Comparison of ENCODE assay signal across 14 cellular contexts in the genomic region with DNA sequence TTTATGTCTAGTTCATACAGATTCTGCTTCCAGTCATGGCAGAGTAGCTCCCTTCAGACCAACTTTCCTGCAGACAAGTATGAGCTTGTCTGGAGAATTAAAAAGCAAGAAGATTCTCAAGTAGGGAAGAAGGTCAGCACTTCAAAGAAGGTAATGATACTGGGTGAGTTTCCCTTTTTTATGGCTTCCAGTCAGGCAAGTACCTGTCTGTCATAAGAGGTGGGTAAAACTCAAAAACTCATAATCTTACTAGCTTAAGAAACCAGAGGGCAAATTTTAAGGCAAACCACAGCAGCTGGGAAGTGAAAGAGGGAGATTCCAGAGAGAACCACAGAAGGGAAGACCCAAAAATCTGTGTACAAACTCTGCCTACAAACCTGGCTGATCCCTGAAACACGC. TPM values are rescaled to one million over a fixed set of nuclear protein-coding genes. Genes with fewer than 3 reads are reported as not detected.
DNase-seq lines count a peak whose midpoint lies in the region; ATAC-seq, FAIRE-seq and TF ChIP-seq lines count a peak whose summit lies in the region.
"Had no signal": no experiment of that assay in that cellular context is flagged by ENCODE, and none has a peak within 500 bp of the region (broad histone marks: within the 10 kb centered on the region; RNA-seq: fewer than 3 reads in every experiment).

No MANE protein-coding gene starts in this region.

- H3K4me1 ChIP-seq in HepG2 (ENCODE audit: insufficient read depth, low read length) (peaks cover 28% of the 10 kb centered on the region), right lobe of liver (no peaks in the 10 kb centered on the region), mammary epithelial cell (ENCODE audit: insufficient read depth, low read length) (peaks cover 20% of the 10 kb centered on the region), SK-N-SH (ENCODE audit: control insufficient read depth in 1 of 2, insufficient read depth in 2 of 2, low read depth in 1 of 2, low read length in 1 of 2) (peaks cover 2 to 17% of the 10 kb centered on the region in 2 experiments; a peak in 2 of 4 replicates)

- H3K27ac ChIP-seq in HepG2 (ENCODE audit: extremely low read length, insufficient read depth, low read length): no peak overlapping the region
- no peak overlapping the region for H3K27ac ChIP-seq in right lobe of liver
- peak overlapping the region; percentile 25 for H3K27ac ChIP-seq in mammary epithelial cell (ENCODE audit: insufficient read depth, low read depth, low read length)
- peak overlapping the region; percentile 49 for H3K27ac ChIP-seq in substantia nigra (ENCODE audit: low read depth, low read length, poor library complexity, severe bottlenecking)
- no peak overlapping the region for H3K27ac ChIP-seq in SK-N-SH (ENCODE audit: low read depth in 2 of 2, low read length in 1 of 2)
- H3K27ac ChIP-seq: C4-2B, pancreas had no signal

- POLR2A ChIA-PET in HepG2 (lab: Yijun Ruan, JAX) (interaction anchor here (1.0 kb wide), 1 partner anchor 54 kb away, joined by 3 read pairs; the partner anchor contains the start of gene DENND5A), SK-N-SH (lab: Yijun Ruan, JAX) (no interaction called here)

- dilution Hi-C loops in mammary epithelial cell (cut with HindIII; ENCODE audit: low sequenced_read_pairs): no loop called here

- 0 out of 2 replicates have a peak, but pooled peaks cover 10% of the 10 kb centered on the region for H4K20me1 ChIP-seq in HepG2 (ENCODE audit: insufficient read depth, low read length)
- no peaks in the 10 kb centered on the region for H4K20me1 ChIP-seq in mammary epithelial cell (ENCODE audit: insufficient read depth, low read length)
- peaks cover 74% of the 10 kb centered on the region for H4K20me1 ChIP-seq in SK-N-SH (ENCODE audit: insufficient read depth)

- TF ChIP-seq CTCF in HepG2 (CRISPR knock-in tag; IDR thresholded peaks at IDR 0.05): no peak
- TF ChIP-seq CTCF in right lobe of liver (IDR thresholded peaks at IDR 0.05): no peak
- TF ChIP-seq CTCF in mammary epithelial cell (conservative IDR thresholded peaks at IDR 0.05 in 1 of 2, IDR thresholded peaks at IDR 0.05 in 1 of 2; ENCODE audit: extremely low read depth in 1 of 2, insufficient read depth in 1 of 2, low read depth in 1 of 2, low read length in 2 of 2): no peak
- no peak for TF ChIP-seq CTCF in SK-N-SH (IDR thresholded peaks at IDR 0.05)

- no peak for TF ChIP-seq POLR2A in HepG2 (IDR thresholded peaks at IDR 0.05; ENCODE audit: insufficient read depth in 1 of 2, low read depth in 2 of 2, low read length in 2 of 2)
- TF ChIP-seq POLR2A in right lobe of liver (IDR thresholded peaks at IDR 0.05): no peak

- H3K9ac ChIP-seq in HepG2 (ENCODE audit: insufficient read depth, low read depth, low read length) (no peak overlapping the region), mammary epithelial cell (ENCODE audit: insufficient read depth, low read length) (no peak overlapping the region), SK-N-SH (no peak overlapping the region)

- in situ Hi-C loops in HepG2 (cut with HindIII; ENCODE audit: extremely low pct_ligation_motif_present, low pct_unique_long_range_greater_than_20kb): no loop called here
- in situ Hi-C loops in mammary epithelial cell (cut with MboI; ENCODE audit: low sequenced_read_pairs in 2 of 2): no loop called here

- DNase-seq in HepG2 (ENCODE audit: low spot score): no peak
- DNase-seq in right lobe of liver: no peak
- peak; percentile 89 for DNase-seq in mammary epithelial cell
- DNase-seq in substantia nigra (lab: John Stamatoyannopoulos, UW): no peak
- DNase-seq in NCI-H1930 (lab: John Stamatoyannopoulos, UW): no peak
- DNase-seq in SHP77 (lab: John Stamatoyannopoulos, UW): no peak
- no peak for DNase-seq in SK-N-SH
- DNase-seq: activated CD8-positive, alpha-beta memory T cell treated with anti-CD3 and anti-CD28 coated beads, Interleukin-2, amount 10 ng/mL, durations not matched to agents 7 days and 5 days; cortex of kidney; NCI-H2081; pancreas; SHP77 treated with DMSO at 0.1 percent for 48 hours had no signal

- no peak for FAIRE-seq in HepG2 (lab: Jason Lieb, UNC)
- FAIRE-seq: pancreas had no signal

- ATAC-seq in HepG2 (no peak), right lobe of liver (no peak), HG03565 (IDR thresholded peaks at IDR 0.05; ENCODE audit: unreplicated experiment) (peak; percentile 41)
- ATAC-seq: activated CD8-positive, alpha-beta memory T cell treated with anti-CD3 and anti-CD28 coated beads, Interleukin-2, amount 10 ng/mL, durations not matched to agents 7 days and 5 days; pancreas had no signal

- no peak overlapping the region for H2AFZ ChIP-seq in HepG2 (ENCODE audit: low read length)
- no peak overlapping the region for H2AFZ ChIP-seq in mammary epithelial cell (ENCODE audit: low read depth, low read length)
- no peak overlapping the region for H2AFZ ChIP-seq in SK-N-SH (ENCODE audit: low read depth)

- H3K79me2 ChIP-seq in HepG2 (ENCODE audit: insufficient read depth, low read length): peaks cover 76% of the 10 kb centered on the region
- peaks cover 72% of the 10 kb centered on the region for H3K79me2 ChIP-seq in mammary epithelial cell (ENCODE audit: insufficient read depth, low read length)
- peaks cover 99% of the 10 kb centered on the region for H3K79me2 ChIP-seq in SK-N-SH (ENCODE audit: insufficient read depth)

- no peak for TF ChIP-seq EP300 in HepG2 (IDR thresholded peaks at IDR 0.05; ENCODE audit: low read depth in 2 of 2, low read length in 2 of 2)
- no peak for TF ChIP-seq EP300 in HepG2 (CRISPR knock-in tag; IDR thresholded peaks at IDR 0.05; ENCODE audit: borderline replicate concordance)
- TF ChIP-seq EP300 in SK-N-SH (IDR thresholded peaks at IDR 0.05; ENCODE audit: borderline replicate concordance in 1 of 2, low read depth in 1 of 2, low read length in 1 of 2): no peak

- BruUV-seq in HepG2 (replicated peaks; lab: Mats Ljungman, UMichigan) (no TSS peak), mammary epithelial cell (replicated peaks; lab: Mats Ljungman, UMichigan) (no TSS peak)

- CTCF ChIA-PET in HepG2 (lab: Yijun Ruan, JAX; ENCODE audit: low intra/inter-chr PET ratio, low total read pairs): no interaction called here
- CTCF ChIA-PET in mammary epithelial cell (lab: Charles Lee; ENCODE audit: low non-redundant PET): no interaction called here
- CTCF ChIA-PET in SK-N-SH (lab: Yijun Ruan, JAX): no interaction called here

- WGBS in HepG2 (ENCODE audit: low lambda C conversion rate): 100% methylated on average over 1 of the region's 1 CpG
- 67% methylated on average over 1 of the region's 1 CpG for WGBS in right lobe of liver (ENCODE audit: insufficient coverage, low coverage, low lambda C conversion rate, missing lambda C conversion rate)
- 17% methylated on average over 1 of the region's 1 CpG for WGBS in mammary epithelial cell (ENCODE audit: low coverage, missing lambda C conversion rate)
- 97% methylated on average over 1 of the region's 1 CpG for WGBS in SK-N-SH (ENCODE audit: low lambda C conversion rate)

- H3K27me3 ChIP-seq in HepG2 (ENCODE audit: control insufficient read depth in 1 of 2, insufficient read depth in 2 of 2, low read length in 2 of 2) (no peaks in the 10 kb centered on the region), right lobe of liver (no peaks in the 10 kb centered on the region), mammary epithelial cell (ENCODE audit: insufficient read depth, low read length) (no peaks in the 10 kb centered on the region), SK-N-SH (ENCODE audit: insufficient read depth) (no peaks in the 10 kb centered on the region)
- H3K27me3 ChIP-seq: pancreas had no signal

- intact Hi-C loops in HepG2 (cut with micrococcal nuclease; ENCODE audit: unreplicated experiment) (no loop called here), right lobe of liver (cut with DNase I) (no loop called here), mammary epithelial cell (cut with micrococcal nuclease) (no loop called here)

- H3K9me2 ChIP-seq in SK-N-SH: no peaks in the 10 kb centered on the region

- H3K4me2 ChIP-seq in HepG2 (ENCODE audit: low read depth, low read length): no peak overlapping the region
- peak overlapping the region; percentile 52 for H3K4me2 ChIP-seq in mammary epithelial cell (ENCODE audit: insufficient read depth, low read depth, low read length)
- H3K4me2 ChIP-seq in SK-N-SH: no peak overlapping the region; the same call in 1 of the 2 replicates

- no peak for TF ChIP-seq RAD21 in HepG2 (CRISPR knock-in tag; IDR thresholded peaks at IDR 0.05)
- TF ChIP-seq RAD21 in SK-N-SH (IDR thresholded peaks at IDR 0.05; ENCODE audit: low read length): no peak

- H3K4me3 ChIP-seq in HepG2 (replicated peaks in 1 of 3; ENCODE audit: insufficient read depth in 1 of 3, low read depth in 2 of 3, low read length in 3 of 3): no peak overlapping the region
- no peak overlapping the region for H3K4me3 ChIP-seq in right lobe of liver
- no peak overlapping the region for H3K4me3 ChIP-seq in mammary epithelial cell (replicated peaks in 1 of 3; ENCODE audit: insufficient read depth in 1 of 3, low read depth in 2 of 3, low read length in 3 of 3)
- H3K4me3 ChIP-seq in SK-N-SH (ENCODE audit: low read depth in 2 of 2, low read length in 1 of 2): no peak overlapping the region
- H3K4me3 ChIP-seq: pancreas had no signal

- no peaks in the 10 kb centered on the region for H3K9me3 ChIP-seq in HepG2 (ENCODE audit: low read length)
- no peaks in the 10 kb centered on the region for H3K9me3 ChIP-seq in right lobe of liver
- no peaks in the 10 kb centered on the region for H3K9me3 ChIP-seq in mammary epithelial cell (replicated peaks; ENCODE audit: insufficient read depth, low read length)
- H3K9me3 ChIP-seq in SK-N-SH: no peaks in the 10 kb centered on the region
- H3K9me3 ChIP-seq: pancreas had no signal

- H3F3A ChIP-seq in SK-N-SH (replicated peaks; ENCODE audit: insufficient read depth): peaks cover 6% of the 10 kb centered on the region

- H3K36me3 ChIP-seq in HepG2 (replicated peaks in 1 of 2; ENCODE audit: control insufficient read depth in 1 of 2, insufficient read depth in 2 of 2, low read length in 2 of 2) (peaks cover 0 to 7% of the 10 kb centered on the region in 2 experiments; a peak in 2 of 5 replicates), right lobe of liver (no peaks in the 10 kb centered on the region), mammary epithelial cell (ENCODE audit: insufficient read depth, low read length) (no peaks in the 10 kb centered on the region), SK-N-SH (replicated peaks in 1 of 2; ENCODE audit: control insufficient read depth in 1 of 2, insufficient read depth in 2 of 2, low read length in 1 of 2) (peaks cover 0 to under 1% of the 10 kb centered on the region in 2 experiments)
- H3K36me3 ChIP-seq: pancreas had no signal

RNA-seq across cellular contexts. Expression of gene DENND5A, which starts 54.2 kb away (rescaled TPM):
- total RNA-seq in HepG2 (2016; rRNA removed; fragmentation: Illumina TruSeq; extraction: Trizol) (57.7 and 63.3 TPM in 2 replicates), right lobe of liver (10 to 100 TPM; 14.4 to 38.7 (median 20.4) TPM), mammary epithelial cell (10 to 100 TPM; 39.5 to 68.7 TPM)
- 50.7 and 55.3 TPM in 2 replicates for total RNA-seq in HepG2 (2016; cell fraction: cytosol; rRNA removed; fragmentation: Illumina TruSeq; extraction: Trizol; ENCODE audit: low read depth)
- total RNA-seq in HepG2 (2016; cell fraction: insoluble cytoplasmic fraction; rRNA removed; fragmentation: Illumina TruSeq; extraction: Trizol): 49.9 and 57.0 TPM in 2 replicates
- 72.0 and 73.6 TPM in 2 replicates for total RNA-seq in HepG2 (2016; cell fraction: membrane; rRNA removed; fragmentation: Illumina TruSeq; extraction: Trizol)
- 57.7 and 69.2 TPM in 2 replicates for total RNA-seq in HepG2 (2016; cell fraction: nucleus; rRNA removed; fragmentation: Illumina TruSeq; extraction: Trizol)
- polyA plus RNA-seq in HepG2 (2011; rRNA removed) (145 and 158 TPM in 2 replicates), mammary epithelial cell (59.5 TPM), SK-N-SH (2012; rRNA removed) (110 and 124 TPM in 2 replicates)
- 107 and 120 TPM in 2 replicates for polyA plus RNA-seq in HepG2 (2011; cell fraction: cytosol; rRNA removed)
- 235 and 247 TPM in 2 replicates for polyA plus RNA-seq in HepG2 (2011; cell fraction: nucleus; rRNA removed)
- 46.6 and 55.7 TPM in 2 replicates for polyA plus RNA-seq in HepG2 (2012)
- 9.6 and 10.6 TPM in 2 replicates for polyA plus RNA-seq in HepG2 (2016; cell fraction: cytosol; fragmentation: Illumina TruSeq; extraction: Trizol; ENCODE audit: low read depth)
- 47.8 and 51.4 TPM in 2 replicates for polyA plus RNA-seq in HepG2 (2016; cell fraction: insoluble cytoplasmic fraction; fragmentation: Illumina TruSeq; extraction: Trizol; ENCODE audit: low read depth)
- 34.7 and 37.8 TPM in 2 replicates for polyA plus RNA-seq in HepG2 (2016; cell fraction: membrane; fragmentation: Illumina TruSeq; extraction: Trizol; ENCODE audit: low read depth)
- polyA plus RNA-seq in HepG2 (2016; cell fraction: nucleus; fragmentation: Illumina TruSeq; extraction: Trizol; ENCODE audit: insufficient read depth, low read depth): 69.5 and 73.3 TPM in 2 replicates
- 364 and 452 TPM in 2 replicates for polyA minus RNA-seq in HepG2 (2011; rRNA and poly(A)+ RNA removed; ENCODE audit: low replicate concordance)
- 57.6 and 73.9 TPM in 2 replicates for polyA minus RNA-seq in HepG2 (2011; cell fraction: cytosol; rRNA and poly(A)+ RNA removed)
- 178 and 232 TPM in 2 replicates for polyA minus RNA-seq in HepG2 (2011; cell fraction: nucleus; rRNA and poly(A)+ RNA removed)
- polyA minus RNA-seq in mammary epithelial cell: 150 TPM
- polyA plus RNA-seq in SK-N-SH (2012; cell fraction: cytosol; rRNA removed): 64.2 and 87.4 TPM in 2 replicates
- 126 and 164 TPM in 2 replicates for polyA plus RNA-seq in SK-N-SH (2012; cell fraction: nucleus; rRNA removed)

Comparison
In these comparisons a context has a peak if more than half of its experiments do, and no peak if none do; other contexts are left out.
1. H3K27ac ChIP-seq: peak in mammary epithelial cell (single experiment) and substantia nigra (single experiment); none in HepG2 (single experiment), right lobe of liver (0 of 3) and SK-N-SH (0 of 2).